1 cellular context compared by ENCODE assay signal in the genomic region with DNA sequence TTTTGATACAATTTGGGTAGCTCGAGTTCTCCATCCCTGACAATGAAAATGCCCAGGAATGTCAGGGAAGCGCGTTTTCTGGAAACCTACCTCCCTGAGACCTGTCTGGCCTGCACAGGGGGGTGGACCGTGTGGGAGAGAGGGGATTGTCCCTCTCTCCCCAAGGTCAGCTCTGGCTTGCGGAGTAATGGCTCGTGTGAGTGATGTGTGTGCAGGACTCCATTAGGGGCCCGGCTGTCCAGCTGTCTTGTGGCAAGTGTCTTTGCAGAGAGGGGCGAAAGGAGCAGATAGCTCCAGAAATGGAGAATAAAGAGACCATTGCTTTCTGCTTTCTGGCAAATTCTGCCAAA.
TF ChIP-seq lines count a peak whose summit lies in the region.

No MANE protein-coding gene starts in this region.

TF ChIP-seq in IMR-90, 13 proteins besides CTCF, POLR2A, EP300 and RAD21:
- no peak for TF ChIP-seq MAZ (IDR thresholded peaks at IDR 0.05; ENCODE audit: borderline replicate concordance, low read depth, low read length)
- no peak for TF ChIP-seq BHLHE40 (IDR thresholded peaks at IDR 0.05; ENCODE audit: low read depth, low read length)
- no peak for TF ChIP-seq RCOR1 (IDR thresholded peaks at IDR 0.05; ENCODE audit: insufficient replicate concordance, low read length)
- no peak for TF ChIP-seq RFX5 (IDR thresholded peaks at IDR 0.05; ENCODE audit: low read depth, low read length)
- TF ChIP-seq SMC3 (IDR thresholded peaks at IDR 0.05; ENCODE audit: low read depth, low read length) = no peak
- no peak for TF ChIP-seq FOS (IDR thresholded peaks at IDR 0.05; ENCODE audit: low read depth, low read length)
- TF ChIP-seq, protein P1, sequence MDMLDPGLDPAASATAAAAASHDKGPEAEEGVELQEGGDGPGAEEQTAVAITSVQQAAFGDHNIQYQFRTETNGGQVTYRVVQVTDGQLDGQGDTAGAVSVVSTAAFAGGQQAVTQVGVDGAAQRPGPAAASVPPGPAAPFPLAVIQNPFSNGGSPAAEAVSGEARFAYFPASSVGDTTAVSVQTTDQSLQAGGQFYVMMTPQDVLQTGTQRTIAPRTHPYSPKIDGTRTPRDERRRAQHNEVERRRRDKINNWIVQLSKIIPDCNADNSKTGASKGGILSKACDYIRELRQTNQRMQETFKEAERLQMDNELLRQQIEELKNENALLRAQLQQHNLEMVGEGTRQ (IDR thresholded peaks at IDR 0.05; ENCODE audit: low read depth, low read length) = no peak
- TF ChIP-seq, protein P2, sequence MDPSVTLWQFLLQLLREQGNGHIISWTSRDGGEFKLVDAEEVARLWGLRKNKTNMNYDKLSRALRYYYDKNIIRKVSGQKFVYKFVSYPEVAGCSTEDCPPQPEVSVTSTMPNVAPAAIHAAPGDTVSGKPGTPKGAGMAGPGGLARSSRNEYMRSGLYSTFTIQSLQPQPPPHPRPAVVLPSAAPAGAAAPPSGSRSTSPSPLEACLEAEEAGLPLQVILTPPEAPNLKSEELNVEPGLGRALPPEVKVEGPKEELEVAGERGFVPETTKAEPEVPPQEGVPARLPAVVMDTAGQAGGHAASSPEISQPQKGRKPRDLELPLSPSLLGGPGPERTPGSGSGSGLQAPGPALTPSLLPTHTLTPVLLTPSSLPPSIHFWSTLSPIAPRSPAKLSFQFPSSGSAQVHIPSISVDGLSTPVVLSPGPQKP (IDR thresholded peaks at IDR 0.05; ENCODE audit: borderline replicate concordance, low read depth, low read length) = no peak
- no peak for TF ChIP-seq MAFK (IDR thresholded peaks at IDR 0.05; ENCODE audit: low read depth, low read length)
- TF ChIP-seq MXI1 (IDR thresholded peaks at IDR 0.05; ENCODE audit: borderline replicate concordance, low read depth, low read length) = no peak
- no peak for TF ChIP-seq NFE2L2 (IDR thresholded peaks at IDR 0.05; ENCODE audit: low read depth, low read length)
- no peak for TF ChIP-seq CHD1 (IDR thresholded peaks at IDR 0.05; ENCODE audit: low read depth, low read length)
- TF ChIP-seq CEBPB (IDR thresholded peaks at IDR 0.05; ENCODE audit: low read depth, low read length) = no peak
TF ChIP-seq in IMR-90: peak in this region for 0.
